24 cellular contexts compared by ENCODE assay signal in genomic region chr5:128927644-128928043, GRCh38. TPM values are rescaled to one million over a fixed set of nuclear protein-coding genes. Genes with fewer than 3 reads are reported as not detected.
A peak's percentile ranks its signal among the peaks of the same experiment; 100 is the strongest.
DNase-seq lines count a peak whose midpoint lies in the region; ATAC-seq and TF ChIP-seq lines count a peak whose summit lies in the region.
"Had no signal": no experiment of that assay in that cellular context is flagged by ENCODE, and none has a peak within 500 bp of the region (broad histone marks: within the 10 kb centered on the region; RNA-seq: fewer than 3 reads in every experiment).

No MANE protein-coding gene starts in this region.

- no CpG with 5 or more reads among the region's 3 CpGs for WGBS in neuronal stem cell (ENCODE audit: extremely low coverage in 2 of 2, insufficient read length in 2 of 2, insufficient replicate concordance in 1 of 2), 2 donors

- CTCF ChIA-PET in MCF 10A (lab: Yijun Ruan, JAX): interaction anchor here (0.7 to 1.5 kb wide), 2 partner anchors 21 to 343 kb away, joined by 4 to 6 read pairs; no protein-coding TSS in a partner anchor

- no TSS peak for BruUV-seq in MCF 10A (replicated peaks; lab: Mats Ljungman, UMichigan)

- no peaks in the 10 kb centered on the region for H3K4me1 ChIP-seq in breast epithelium
- H3K4me1 ChIP-seq in neuronal stem cell (ENCODE audit: control insufficient read depth in 2 of 2, insufficient read depth in 1 of 2, low read depth in 1 of 2, low read length in 2 of 2): peaks cover 0 to 3% of the 10 kb centered on the region in 2 donors
- H3K4me1 ChIP-seq in HAP-1: no peaks in the 10 kb centered on the region
- H3K4me1 ChIP-seq: colonic mucosa, testis had no signal

- H3K79me1 ChIP-seq in neuronal stem cell (ENCODE audit: low read depth, low read length): no peaks in the 10 kb centered on the region

- H3K9me3 Mint-ChIP-seq in MCF 10A (ENCODE audit: unreplicated experiment): no peaks in the 10 kb centered on the region
- H3K9me3 Mint-ChIP-seq in dendritic cell treated with granulocyte-macrophage colony-stimulating factor and Interleukin-4, amounts not matched to agents 40 ng/mL and 50 ng/mL, for 4 days: no peaks in the 10 kb centered on the region

- no peaks in the 10 kb centered on the region for H3K27me3 ChIP-seq in breast epithelium
- H3K27me3 ChIP-seq in neuronal stem cell (ENCODE audit: control insufficient read depth in 3 of 3, insufficient read depth in 3 of 3, low read depth in 1 of 3, low read length in 3 of 3): no peaks in the 10 kb centered on the region
- H3K27me3 ChIP-seq in HAP-1 (ENCODE audit: low read depth): no peaks in the 10 kb centered on the region
- H3K27me3 ChIP-seq: colonic mucosa, testis had no signal

- no peaks in the 10 kb centered on the region for H3K4me1 Mint-ChIP-seq in MCF 10A (ENCODE audit: insufficient read depth, unreplicated experiment)
- H3K4me1 Mint-ChIP-seq in dendritic cell treated with granulocyte-macrophage colony-stimulating factor and Interleukin-4, amounts not matched to agents 40 ng/mL and 50 ng/mL, for 4 days (ENCODE audit: low read depth): peaks cover 19% of the 10 kb centered on the region

- no peak overlapping the region for H4K91ac ChIP-seq in neuronal stem cell (ENCODE audit: low read depth, low read length, poor library complexity)

- H2AK5ac ChIP-seq in neuronal stem cell (ENCODE audit: low read depth, low read length): no peak overlapping the region

- no peaks in the 10 kb centered on the region for H3K27me3 Mint-ChIP-seq in MCF 10A (ENCODE audit: insufficient read depth, unreplicated experiment)
- H3K27me3 Mint-ChIP-seq in dendritic cell treated with granulocyte-macrophage colony-stimulating factor and Interleukin-4, amounts not matched to agents 40 ng/mL and 50 ng/mL, for 4 days: no peaks in the 10 kb centered on the region

- POLR2A ChIA-PET in MCF 10A (lab: Yijun Ruan, JAX): interaction anchor here (0.7 to 1.7 kb wide), 2 partner anchors 167 to 175 kb away, joined by 3 to 5 read pairs; partner anchors contain the start of gene ISOC1

- TF ChIP-seq CTCF in MCF 10A (IDR thresholded peaks at IDR 0.05; ENCODE audit: unreplicated experiment): no peak
- TF ChIP-seq CTCF in breast epithelium (IDR thresholded peaks at IDR 0.05): no peak

- H3K4me3 Mint-ChIP-seq in MCF 10A (ENCODE audit: unreplicated experiment): no peak overlapping the region
- H3K4me3 Mint-ChIP-seq in dendritic cell treated with granulocyte-macrophage colony-stimulating factor and Interleukin-4, amounts not matched to agents 40 ng/mL and 50 ng/mL, for 4 days: no peak overlapping the region
- H3K4me3 Mint-ChIP-seq: activated naive CD4-positive, alpha-beta T cell treated with anti-CD3 and anti-CD28 coated beads for 36 hours had no signal

- H3K9me3 ChIP-seq in breast epithelium (peaks cover 0 to 9% of the 10 kb centered on the region in 2 donors), neuronal stem cell (replicated peaks in 1 of 2; ENCODE audit: control insufficient read depth in 2 of 2, insufficient read depth in 1 of 2, low read depth in 1 of 2, low read length in 2 of 2) (no peaks in the 10 kb centered on the region), HAP-1 (no peaks in the 10 kb centered on the region)
- H3K9me3 ChIP-seq: colonic mucosa, testis had no signal

- no peak overlapping the region for H3K14ac ChIP-seq in neuronal stem cell (ENCODE audit: low read length)

- in situ Hi-C loops in HAP-1 (cut with MboI; ENCODE audit: low sequenced_read_pairs): no loop called here

- no peak overlapping the region for H2AFZ ChIP-seq in neuronal stem cell (ENCODE audit: low read length)
- H2AFZ ChIP-seq: GM23248 had no signal

- ATAC-seq in GM21526 (IDR thresholded peaks at IDR 0.05; ENCODE audit: low FRiP score, unreplicated experiment): no peak
- ATAC-seq: left lobe of liver had no signal

- no peak overlapping the region for H3K27ac Mint-ChIP-seq in MCF 10A (ENCODE audit: low read depth, unreplicated experiment)
- H3K27ac Mint-ChIP-seq in dendritic cell treated with granulocyte-macrophage colony-stimulating factor and Interleukin-4, amounts not matched to agents 40 ng/mL and 50 ng/mL, for 4 days: peak overlapping the region; percentile 63
- H3K27ac Mint-ChIP-seq: activated naive CD4-positive, alpha-beta T cell treated with anti-CD3 and anti-CD28 coated beads for 36 hours had no signal

- no peak overlapping the region for H4K8ac ChIP-seq in neuronal stem cell (ENCODE audit: low read depth, low read length)

- TF ChIP-seq POLR2A in breast epithelium (IDR thresholded peaks at IDR 0.05): no peak

- no peaks in the 10 kb centered on the region for H3K36me3 ChIP-seq in breast epithelium
- H3K36me3 ChIP-seq in neuronal stem cell (replicated peaks in 1 of 2; ENCODE audit: control insufficient read depth in 2 of 2, insufficient read depth in 2 of 2, low read length in 2 of 2): no peaks in the 10 kb centered on the region
- H3K36me3 ChIP-seq in HAP-1 (replicated peaks): no peaks in the 10 kb centered on the region
- H3K36me3 ChIP-seq: colonic mucosa had no signal

- no peak overlapping the region for H3K18ac ChIP-seq in neuronal stem cell (ENCODE audit: low read length)

- H2BK120ac ChIP-seq in neuronal stem cell (ENCODE audit: low read depth, low read length): no peak overlapping the region

- no peak overlapping the region for H2BK12ac ChIP-seq in neuronal stem cell (ENCODE audit: low read length)

- H3K4me2 ChIP-seq in neuronal stem cell (ENCODE audit: insufficient read depth, low read length, poor library complexity, severe bottlenecking): no peak overlapping the region

- DNase-seq in MCF 10A (ENCODE audit: unreplicated experiment) (peak; percentile 58), breast epithelium (ENCODE audit: low spot score in 2 of 2) (no peak), OCI-M2 (lab: John Stamatoyannopoulos, UW; ENCODE audit: unreplicated experiment) (peak; percentile 30), midbrain (lab: John Stamatoyannopoulos, UW) (no peak), neuronal stem cell (ENCODE audit: low spot score) (no peak), HAP-1 (ENCODE audit: low spot score in 2 of 2) (no peak)
- DNase-seq: activated CD4-positive, alpha-beta T cell treated with anti-CD3 and anti-CD28 coated beads, Interleukin-2, amount 50 U/mL, for 4 hours; activated naive CD4-positive, alpha-beta T cell treated with anti-CD3 and anti-CD28 coated beads for 36 hours; activated T-cell treated with anti-CD3 and anti-CD28 coated beads for 4 hours; colonic mucosa; DMS 273 treated with DMSO at 0.1 percent for 48 hours; GM23248; MM.1S; NCI-H2029 treated with DMSO at 0.1 percent for 48 hours; NCI-H524; nucleus accumbens; retina; SW 1271; testis had no signal

- no peak overlapping the region for H3K4ac ChIP-seq in neuronal stem cell (ENCODE audit: low read length)

- H3K36me3 Mint-ChIP-seq in MCF 10A (ENCODE audit: insufficient read depth, unreplicated experiment): no peaks in the 10 kb centered on the region
- H3K36me3 Mint-ChIP-seq in dendritic cell treated with granulocyte-macrophage colony-stimulating factor and Interleukin-4, amounts not matched to agents 40 ng/mL and 50 ng/mL, for 4 days (ENCODE audit: low read depth): no peaks in the 10 kb centered on the region

- intact Hi-C loops in MCF 10A (cut with micrococcal nuclease) (no loop called here), breast epithelium (cut with DNase I; ENCODE audit: low total_unique reads) (no loop called here)
- intact Hi-C loops in dendritic cell treated with granulocyte-macrophage colony-stimulating factor and Interleukin-4, amounts not matched to agents 40 ng/mL and 50 ng/mL, for 4 days (cut with micrococcal nuclease): loop anchor here (10.0 kb wide), 1 partner anchor 167 kb away; the partner anchor contains the start of gene ISOC1

- H3K4me3 ChIP-seq in breast epithelium (no peak overlapping the region), neuronal stem cell (ENCODE audit: low read length in 2 of 2) (no peak overlapping the region), HAP-1 (no peak overlapping the region)
- H3K4me3 ChIP-seq: colonic mucosa, GM23248, testis had no signal

- no peak overlapping the region for H3K23ac ChIP-seq in neuronal stem cell (ENCODE audit: low read depth, low read length, poor library complexity)

- H2BK5ac ChIP-seq in neuronal stem cell (ENCODE audit: low read length): no peak overlapping the region

- H2BK15ac ChIP-seq in neuronal stem cell (ENCODE audit: low read length): no peak overlapping the region

- no peak overlapping the region for H3K27ac ChIP-seq in breast epithelium
- no peak overlapping the region for H3K27ac ChIP-seq in neuronal stem cell (replicated peaks; ENCODE audit: low read length)
- H3K27ac ChIP-seq: colonic mucosa, epithelial cell of prostate, GM23248, testis had no signal

- H3K9ac ChIP-seq in neuronal stem cell (ENCODE audit: low read depth, low read length, poor library complexity): no peak overlapping the region
- H3K9ac ChIP-seq: GM23248 had no signal

RNA-seq across cellular contexts. Expression of gene SLC27A6, which starts 37.6 kb away (rescaled TPM):
- 0.12 and 0.16 TPM in 2 replicates for total RNA-seq in MCF 10A (2022)
- 10 to 100 TPM in 1 of 3 donors, 1 to 10 TPM in 1, under 1 TPM in 1; 0.48 to 12.6 (median 4.3) TPM for total RNA-seq in breast epithelium
- polyA plus RNA-seq in neuronal stem cell (2013, experiment 1 of 2): 1.4 TPM
- 1.5 TPM for polyA plus RNA-seq in neuronal stem cell (2013, experiment 2 of 2)
- total RNA-seq: A172; activated naive CD4-positive, alpha-beta T cell treated with anti-CD3 and anti-CD28 coated beads for 36 hours had no signal
- polyA plus RNA-seq: GM23248 had no signal

Comparison
In these comparisons a context has a peak if more than half of its experiments do, and no peak if none do; other contexts are left out.
1. DNase-seq: peak in MCF 10A (single experiment) and OCI-M2 (single experiment); none in breast epithelium (0 of 2), midbrain (single experiment), neuronal stem cell (single experiment) and HAP-1 (0 of 2).